Comparison of ENCODE assay signal across 8 cellular contexts in the genomic region with DNA sequence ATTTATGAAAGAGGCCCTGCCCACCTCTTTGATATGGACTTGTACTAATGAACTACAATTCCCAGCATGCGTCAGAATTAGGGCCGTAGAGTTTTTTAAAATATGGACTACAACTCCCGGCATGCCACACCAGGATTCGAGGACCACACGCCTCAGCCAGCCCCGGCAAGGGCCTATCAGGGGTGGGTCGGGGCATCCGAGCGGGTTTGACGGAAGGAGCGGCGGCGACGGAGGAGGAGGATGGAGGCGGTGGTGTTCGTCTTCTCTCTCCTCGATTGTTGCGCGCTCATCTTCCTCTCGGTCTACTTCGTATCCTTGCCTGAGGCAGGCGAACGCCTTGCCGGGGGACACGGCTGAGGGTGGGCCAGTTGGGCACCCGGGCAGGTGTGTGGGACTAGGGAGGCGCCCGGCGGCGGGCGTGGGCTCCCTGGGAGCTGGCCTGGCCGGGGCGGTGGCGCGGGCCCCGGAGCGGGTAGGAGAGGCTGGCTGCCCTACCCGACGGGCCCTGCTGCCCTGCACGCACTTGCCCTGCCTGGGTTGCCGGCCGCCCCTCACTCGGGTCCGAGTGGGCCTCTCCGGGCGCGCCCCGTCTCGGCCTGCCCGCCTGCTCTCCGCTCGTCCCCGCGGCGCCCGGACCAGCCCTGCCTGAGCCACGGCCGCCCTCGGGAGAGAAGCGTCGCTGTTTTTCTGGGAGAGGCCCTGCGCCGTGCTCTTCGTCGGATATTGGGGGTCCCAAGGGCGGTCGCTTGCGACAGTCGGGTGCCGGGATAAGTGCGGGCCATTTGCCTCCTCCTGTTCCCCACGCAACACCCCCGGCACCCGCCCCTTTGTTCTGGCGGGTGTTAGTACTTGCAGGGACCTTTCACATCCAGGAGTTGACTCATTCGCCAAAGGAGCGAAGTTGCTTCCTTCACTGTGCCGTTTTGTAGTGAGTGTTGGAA. TPM values are rescaled to one million over a fixed set of nuclear protein-coding genes. Genes with fewer than 3 reads are reported as not detected.
A peak's percentile ranks its signal among the peaks of the same experiment; 100 is the strongest.
DNase-seq lines count a peak whose midpoint lies in the region; ATAC-seq, FAIRE-seq and TF ChIP-seq lines count a peak whose summit lies in the region.

CNIH4 (plus strand) TSS at position 195 of the 941 bp plus-strand sequence; CDS start at position 241, 46 bp downstream.

- FAIRE-seq in keratinocyte (lab: Jason Lieb, UNC), result peak; percentile 79

- peaks cover 0 to 3% of the 10 kb centered on the region in 2 experiments for H3K36me3 ChIP-seq in keratinocyte (ENCODE audit: control insufficient read depth in 2 of 2, extremely low read depth in 1 of 2, insufficient read depth in 2 of 2, low read length in 2 of 2)

- H2AFZ ChIP-seq in keratinocyte (ENCODE audit: control insufficient read depth, low read length), result peak within 1 kb of the TSS; percentile 96

- no peaks in the 10 kb centered on the region for H3K9me3 ChIP-seq in keratinocyte (ENCODE audit: control insufficient read depth, low read depth, low read length)

- ATAC-seq in GM19035 (IDR thresholded peaks at IDR 0.05; ENCODE audit: unreplicated experiment), result peak; percentile 98
- ATAC-seq in HG03354 (IDR thresholded peaks at IDR 0.05; ENCODE audit: poor library complexity, severe bottlenecking, unreplicated experiment), result peak; percentile 99

- H3K4me1 ChIP-seq in keratinocyte (ENCODE audit: control insufficient read depth, extremely low read depth, insufficient read depth, low read length), result peaks cover 11% of the 10 kb centered on the region

- peak within 1 kb of the TSS; percentile 71 for H3K9ac ChIP-seq in keratinocyte (ENCODE audit: control insufficient read depth, extremely low read depth, insufficient read depth, low read length)

- H4K20me1 ChIP-seq in keratinocyte (ENCODE audit: control insufficient read depth, extremely low read depth, insufficient read depth, low read length), result peaks cover 2% of the 10 kb centered on the region

- peak within 1 kb of the TSS; percentile 71 for H3K4me2 ChIP-seq in keratinocyte (ENCODE audit: control insufficient read depth, extremely low read depth, insufficient read depth, low read depth, low read length)

- TF ChIP-seq CTCF in AG09319 (IDR thresholded peaks at IDR 0.05; ENCODE audit: low read depth, low read length), result no peak
- no peak for TF ChIP-seq CTCF in keratinocyte (optimal IDR thresholded peaks at IDR 0.05 in 1 of 3, IDR thresholded peaks at IDR 0.05 in 1 of 3, conservative IDR thresholded peaks at IDR 0.05 in 1 of 3; ENCODE audit: extremely low read depth in 1 of 3, insufficient read depth in 2 of 3, low read length in 3 of 3)

- peak within 1 kb of the TSS; percentile 61 to 90 (median 79) for H3K4me3 ChIP-seq in keratinocyte (ENCODE audit: control insufficient read depth in 2 of 3, extremely low read depth in 1 of 3, insufficient read depth in 2 of 3, low read depth in 1 of 3, low read length in 3 of 3)

- dilution Hi-C loops in keratinocyte (cut with MboI; ENCODE audit: extremely low pct_ligation_motif_present, low sequenced_read_pairs), result no loop called here

- peak; percentile 83 for DNase-seq in AG09319 (ENCODE audit: extremely low read depth, low read depth)
- DNase-seq in NCI-H446 treated with DMSO at 0.1 percent for 48 hours (lab: John Stamatoyannopoulos, UW), result peak; percentile 93
- DNase-seq in activated CD4-positive, CD25-positive, alpha-beta regulatory T cell treated with anti-CD3 and anti-CD28 coated beads, Interleukin-2, amount 50 U/mL, for 72 hours, result peak; percentile 81
- DNase-seq in cerebellar nuclear complex (lab: John Stamatoyannopoulos, UW), result peak; percentile 88 to 91
- peak; percentile 77 for DNase-seq in keratinocyte (ENCODE audit: low read depth, low spot score)
- DNase-seq in stimulated activated CD4-positive, alpha-beta T cell treated with anti-CD3 and anti-CD28 coated beads, Interleukin-15, amount 100 ng/mL, for 1 hour (ENCODE audit: low read depth in 1 of 2, low spot score in 1 of 2), result peak; percentile 79

- no peaks in the 10 kb centered on the region for H3K27me3 ChIP-seq in keratinocyte (ENCODE audit: control insufficient read depth, extremely low read depth, insufficient read depth, low read length)

- H3K79me2 ChIP-seq in keratinocyte (ENCODE audit: control insufficient read depth, insufficient read depth, low read length), result peaks cover 43% of the 10 kb centered on the region

- no peaks in the 10 kb centered on the region for H3K9me1 ChIP-seq in keratinocyte (ENCODE audit: control insufficient read depth, extremely low read depth, insufficient read depth, low read length)

- peak within 1 kb of the TSS; percentile 59 for H3K27ac ChIP-seq in keratinocyte (ENCODE audit: control insufficient read depth, insufficient read depth, low read length)

RNA-seq across cellular contexts. Expression of gene CNIH4, which starts in this region (rescaled TPM):
- polyA plus RNA-seq in keratinocyte, result 63.5 to 139 TPM (median 103 TPM) in 3 replicates
- polyA plus RNA-seq in keratinocyte (2011; ENCODE audit: low read depth), result 18.0 TPM
- polyA plus RNA-seq in keratinocyte (2011; cell fraction: cytosol; rRNA removed), result 41.1 and 77.2 TPM in 2 replicates
- 44.5 and 51.8 TPM in 2 replicates for polyA plus RNA-seq in keratinocyte (2011; cell fraction: nucleus; rRNA removed)
- polyA plus RNA-seq in keratinocyte (2012; ENCODE audit: low replicate concordance), result 86.0 and 92.7 TPM in 2 replicates
- polyA minus RNA-seq in keratinocyte, result 20.7 to 99.3 TPM (median 58.3 TPM) in 3 replicates
- polyA minus RNA-seq in keratinocyte (2011; cell fraction: cytosol; rRNA and poly(A)+ RNA removed), result 13.8 TPM
- 16.1 and 21.6 TPM in 2 replicates for polyA minus RNA-seq in keratinocyte (2011; cell fraction: nucleus; rRNA and poly(A)+ RNA removed)

Comparison
In these comparisons a context has a peak if more than half of its experiments do, and no peak if none do; other contexts are left out.
1. Peak in every context shown above with its lines: DNase-seq, ATAC-seq, H3K4me3 ChIP-seq and H3K27ac ChIP-seq.